26 cellular contexts compared by ENCODE assay signal in the genomic region with DNA sequence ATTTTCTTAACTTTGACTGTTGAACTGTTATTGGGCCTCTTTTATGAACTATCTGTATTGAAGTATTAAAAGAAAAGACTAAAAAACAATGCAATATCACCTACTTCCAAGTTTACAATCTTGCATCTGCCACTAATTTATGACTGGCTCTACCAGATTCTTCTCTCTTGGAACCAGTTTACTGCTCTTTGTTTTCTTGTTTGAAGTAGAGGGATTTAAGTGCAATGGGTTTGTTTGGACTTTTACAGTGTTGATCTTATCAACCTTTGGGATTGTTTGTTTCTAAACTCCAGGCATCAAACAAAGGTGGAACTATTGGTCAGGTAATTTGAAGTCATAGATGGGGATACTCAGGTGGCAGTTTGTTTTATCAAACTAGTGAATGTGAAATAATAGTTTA.
"Had no signal": no experiment of that assay in that cellular context is flagged by ENCODE, and none has a peak within 500 bp of the region (broad histone marks: within the 10 kb centered on the region; RNA-seq: fewer than 3 reads in every experiment).

No MANE protein-coding gene starts in this region.

- H3K9me3 Mint-ChIP-seq: dendritic cell treated with granulocyte-macrophage colony-stimulating factor and Interleukin-4, amounts not matched to agents 40 ng/mL and 50 ng/mL, for 4 days; endodermal cell; nephron had no signal

- DNase-seq: effector CD8-positive, alpha-beta T cell; endodermal cell; foreskin fibroblast; gastrocnemius medialis; heart left ventricle; kidney; midbrain; naive thymus-derived CD4-positive, alpha-beta T cell; nucleus accumbens; right cardiac atrium; sigmoid colon; stimulated activated CD4-positive, alpha-beta T cell treated with anti-CD3 and anti-CD28 coated beads, Interleukin-2, amount 100 ng/mL, for 24 hours; stimulated activated CD4-positive, alpha-beta T cell treated with anti-CD3 and anti-CD28 coated beads, Interleukin-4, amount 100 ng/mL, for 24 hours; stimulated activated naive CD4-positive, alpha-beta T cell treated with Interleukin-2 at 50 U/mL for 16 hours; stomach; thyroid gland had no signal

- H3K27ac Mint-ChIP-seq: dendritic cell treated with granulocyte-macrophage colony-stimulating factor and Interleukin-4, amounts not matched to agents 40 ng/mL and 50 ng/mL, for 4 days; endodermal cell; memory B cell; naive thymus-derived CD4-positive, alpha-beta T cell; nephron; stimulated activated effector memory CD8-positive, alpha-beta T cell treated with anti-CD3 and anti-CD28 coated beads, Interleukin-12 subunit alpha, Interleukin-12 subunit beta, amount 100 ng/mL, for 72 hours had no signal

- ATAC-seq: esophagus mucosa; gastrocnemius medialis; heart left ventricle; left lobe of liver; naive thymus-derived CD4-positive, alpha-beta T cell; right cardiac atrium; stimulated activated effector memory CD8-positive, alpha-beta T cell treated with anti-CD3 and anti-CD28 coated beads, Interleukin-12 subunit alpha, Interleukin-12 subunit beta, amount 100 ng/mL, for 72 hours had no signal

- H3K4me1 Mint-ChIP-seq: memory B cell; naive thymus-derived CD4-positive, alpha-beta T cell; nephron; stimulated activated effector memory CD8-positive, alpha-beta T cell treated with anti-CD3 and anti-CD28 coated beads, Interleukin-12 subunit alpha, Interleukin-12 subunit beta, amount 100 ng/mL, for 72 hours had no signal

- H3K4me3 Mint-ChIP-seq: dendritic cell treated with granulocyte-macrophage colony-stimulating factor and Interleukin-4, amounts not matched to agents 40 ng/mL and 50 ng/mL, for 4 days; endodermal cell; memory B cell; naive thymus-derived CD4-positive, alpha-beta T cell; nephron; stimulated activated effector memory CD8-positive, alpha-beta T cell treated with anti-CD3 and anti-CD28 coated beads, Interleukin-12 subunit alpha, Interleukin-12 subunit beta, amount 100 ng/mL, for 72 hours had no signal

- H3K4me3 ChIP-seq: gastrocnemius medialis, heart left ventricle, hepatocyte, lung, prostate gland, sigmoid colon, stomach, thyroid gland, vagina had no signal

- H3K36me3 Mint-ChIP-seq: memory B cell; naive thymus-derived CD4-positive, alpha-beta T cell; stimulated activated effector memory CD8-positive, alpha-beta T cell treated with anti-CD3 and anti-CD28 coated beads, Interleukin-12 subunit alpha, Interleukin-12 subunit beta, amount 100 ng/mL, for 72 hours had no signal
